26 cellular contexts compared by ENCODE assay signal in the genomic region with DNA sequence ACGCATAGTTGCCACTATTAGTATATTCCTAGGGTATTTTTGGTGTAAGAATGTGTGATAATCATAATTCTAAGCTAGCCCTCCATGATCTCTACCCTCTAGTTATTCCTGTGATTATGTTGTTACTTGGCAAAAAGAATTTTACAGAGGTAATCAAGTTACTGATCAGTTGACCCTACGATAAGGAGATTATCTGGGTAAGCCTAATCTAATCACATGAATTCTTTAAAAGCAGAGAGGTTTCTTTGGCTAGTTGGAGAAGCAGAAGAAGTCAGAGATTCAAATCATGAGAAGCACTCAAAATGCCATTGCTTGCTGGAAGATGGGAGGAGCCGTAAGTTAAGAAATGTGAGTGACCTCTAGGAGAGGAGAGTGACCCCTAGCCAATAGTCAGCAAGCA.
"Had no signal": no experiment of that assay in that cellular context is flagged by ENCODE, and none has a peak within 500 bp of the region (broad histone marks: within the 10 kb centered on the region; RNA-seq: fewer than 3 reads in every experiment).

No MANE protein-coding gene starts in this region.

- H3K27me3 ChIP-seq: adrenal gland, ascending aorta, cardiac muscle cell, heart right ventricle, sigmoid colon, uterus had no signal

- ATAC-seq: effector memory CD8-positive, alpha-beta T cell; heart right ventricle; mucosa of descending colon; natural killer cell treated with Interleukin-12 subunit alpha and Interleukin-12 subunit beta and Interleukin-15 and Interleukin-18, amount 100 ng/mL, for 72 hours; stimulated activated effector memory CD8-positive, alpha-beta T cell treated with anti-CD3 and anti-CD28 coated beads, Interleukin-12 subunit alpha, Interleukin-12 subunit beta, amount 100 ng/mL, for 72 hours; stimulated activated naive CD8-positive, alpha-beta T cell treated with anti-CD3 and anti-CD28 coated beads, Interleukin-15, amount 100 ng/mL, for 72 hours had no signal

- H3K4me3 ChIP-seq: adrenal gland, ascending aorta, cardiac muscle cell, heart right ventricle, left ventricle myocardium inferior, lung, mucosa of descending colon, sigmoid colon, uterus had no signal

- H3K27ac ChIP-seq: ascending aorta, cardiac muscle cell, heart right ventricle, left ventricle myocardium inferior, sigmoid colon, uterus had no signal

- H3K9me3 ChIP-seq: adrenal gland, ascending aorta, left ventricle myocardium inferior, mucosa of descending colon, sigmoid colon, uterus had no signal

- H3K36me3 ChIP-seq: adrenal gland, ascending aorta, cardiac muscle cell, heart right ventricle, left ventricle myocardium inferior, sigmoid colon, uterus had no signal

- FAIRE-seq: small intestine had no signal

- H3K4me1 ChIP-seq: ascending aorta, uterus had no signal

- DNase-seq: activated CD4-positive, alpha-beta T cell treated with anti-CD3 and anti-CD28 coated beads for 4 hours; activated CD4-positive, alpha-beta T cell treated with anti-CD3 and anti-CD28 coated beads, Interleukin-2, amount 50 U/mL, for 4 hours; activated effector memory CD4-positive, alpha-beta T cell treated with anti-CD3 and anti-CD28 coated beads, Interleukin-2, amount 50 U/mL, for 16 hours; activated naive CD4-positive, alpha-beta T cell treated with anti-CD3 and anti-CD28 coated beads for 36 hours; activated naive CD8-positive, alpha-beta T cell treated with anti-CD3 and anti-CD28 coated beads for 36 hours; adrenal gland; cortex of kidney; effector memory CD8-positive, alpha-beta T cell; erythroblast; foreskin fibroblast; heart right ventricle; islet precursor cell; left ventricle myocardium inferior; mucosa of descending colon; posterior cingulate gyrus; sigmoid colon; small intestine; stimulated activated CD4-positive, alpha-beta T cell treated with anti-CD3 and anti-CD28 coated beads, Interleukin-4, amount 100 ng/mL, for 24 hours; stimulated activated naive CD8-positive, alpha-beta T cell treated with anti-CD3 and anti-CD28 coated beads, Interleukin-15, amount 100 ng/mL, for 72 hours; substantia nigra; uterus had no signal
